ENCODE assay signal across 9 cellular contexts in genomic region chr7:26155531-26156375, GRCh38. TPM values are rescaled to one million over a fixed set of nuclear protein-coding genes. Genes with fewer than 3 reads are reported as not detected.
DNase-seq lines count a peak whose midpoint lies in the region; ATAC-seq, FAIRE-seq and TF ChIP-seq lines count a peak whose summit lies in the region.
"Had no signal": no experiment of that assay in that cellular context is flagged by ENCODE, and none has a peak within 500 bp of the region (broad histone marks: within the 10 kb centered on the region; RNA-seq: fewer than 3 reads in every experiment).

No MANE protein-coding gene starts in this region.

- FAIRE-seq in K562 (lab: Jason Lieb, UNC), result no peak
- no peak for FAIRE-seq in frontal cortex (lab: Jason Lieb, UNC)

- peak overlapping the region in 1 of 2 experiments; percentile 46; a peak in 1 of 4 replicates for H3K9ac ChIP-seq in K562 (ENCODE audit: insufficient read depth in 1 of 2, low read depth in 2 of 2, low read length in 2 of 2)

- H3K27me3 ChIP-seq in K562 (ENCODE audit: control insufficient read depth in 2 of 2, insufficient read depth in 2 of 2, low read length in 2 of 2) (no peaks in the 10 kb centered on the region), osteoblast (ENCODE audit: insufficient read depth, low read length) (peaks cover 19% of the 10 kb centered on the region)

- H3K4me3 ChIP-seq in K562, result no peak overlapping the region
- peak overlapping the region; percentile 45 for H3K4me3 ChIP-seq in osteoblast (ENCODE audit: insufficient read depth, low read length)

- TF ChIP-seq EP300 in K562 (IDR thresholded peaks at IDR 0.05; ENCODE audit: low read length), result no peak

- CTCF ChIA-PET in K562 (lab: Yijun Ruan, JAX; ENCODE audit: low intra/inter-chr PET ratio), result no interaction called here

- intact Hi-C loops in K562 (cut with micrococcal nuclease), result no loop called here

- TF ChIP-seq RAD21 in K562 (CRISPR knock-in tag; conservative IDR thresholded peaks at IDR 0.05 in 1 of 2, IDR thresholded peaks at IDR 0.05 in 1 of 2), result no peak

- POLR2A ChIA-PET in K562 (lab: Yijun Ruan, JAX), result interaction anchor here (0.6 to 5.7 kb wide), 14 partner anchors 11 to 339 kb away, joined by 3 to 27 read pairs (median 4); partner anchors contain the start of gene CBX3

- H3K27ac ChIP-seq in K562 (ENCODE audit: extremely low read depth, low read depth, low read length), result peak overlapping the region; percentile 41; the same call in 2 of the 3 replicates
- H3K27ac ChIP-seq in osteoblast (ENCODE audit: low read depth, low read length), result peak overlapping the region; percentile 49

- ATAC-seq in K562, result no peak
- ATAC-seq in HG03469 (IDR thresholded peaks at IDR 0.05; ENCODE audit: unreplicated experiment), result no peak

- peak overlapping the region; percentile 70 for H3K4me2 ChIP-seq in K562 (ENCODE audit: insufficient read depth, low read length)
- peak overlapping the region; percentile 73 for H3K4me2 ChIP-seq in osteoblast (ENCODE audit: insufficient read depth, low read length)

- H4K20me1 ChIP-seq in K562 (replicated peaks; ENCODE audit: control insufficient read depth, insufficient read depth, low read length) (peaks cover 11% of the 10 kb centered on the region; the same call in 1 of the 2 replicates), osteoblast (ENCODE audit: insufficient read depth, low read length) (no peaks in the 10 kb centered on the region)

- BruUV-seq in K562 (replicated peaks; lab: Mats Ljungman, UMichigan), result no TSS peak

- H3K9me3 ChIP-seq in K562 (replicated peaks; ENCODE audit: control insufficient read depth, insufficient read depth, low read depth, low read length) (no peaks in the 10 kb centered on the region), osteoblast (ENCODE audit: low read depth, low read length) (no peaks in the 10 kb centered on the region)

- 28% methylated on average over 8 of the region's 8 CpGs for WGBS in K562 (ENCODE audit: insufficient coverage, low coverage, missing lambda C conversion rate)

- peak; percentile 53 for DNase-seq in ELF-1 (ENCODE audit: low read depth, low spot score)
- DNase-seq in NCI-H187 treated with DMSO at 0.1 percent for 48 hours (lab: John Stamatoyannopoulos, UW), result peak; percentile 80
- no peak for DNase-seq in K562 (ENCODE audit: extremely low read depth in 1 of 4, low spot score in 3 of 4)
- peak; percentile 69 for DNase-seq in osteoblast (ENCODE audit: insufficient read length, low spot score, missing footprints)
- no peak for DNase-seq in erythroblast (lab: John Stamatoyannopoulos, UW)
- no peak for DNase-seq in frontal cortex (ENCODE audit: low spot score in 2 of 2)
- DNase-seq in iPS-NIHi7 (ENCODE audit: extremely low spot score), result no peak
- DNase-seq: aorta had no signal

- H3K79me2 ChIP-seq in K562 (ENCODE audit: control insufficient read depth, insufficient read depth, low read length) (peaks cover 77% of the 10 kb centered on the region), osteoblast (ENCODE audit: insufficient read depth, low read length) (no peaks in the 10 kb centered on the region)

- H3K9me1 ChIP-seq in K562 (ENCODE audit: control insufficient read depth, insufficient read depth, low read length), result no peaks in the 10 kb centered on the region

- in situ Hi-C loops in K562 (cut with MboI), result no loop called here

- H2AFZ ChIP-seq in K562 (ENCODE audit: low read depth, low read length) (no peak overlapping the region), osteoblast (ENCODE audit: low read length) (no peak overlapping the region)

- no peak for TF ChIP-seq POLR2A in K562 (conservative IDR thresholded peaks at IDR 0.05)
- TF ChIP-seq POLR2A in erythroblast (IDR thresholded peaks at IDR 0.05; ENCODE audit: low read length), result no peak

- no peak for TF ChIP-seq CTCF in K562 (IDR thresholded peaks at IDR 0.05 in 2 of 3, conservative IDR thresholded peaks at IDR 0.05 in 1 of 3; ENCODE audit: insufficient read depth in 2 of 3, low read depth in 1 of 3, low read length in 3 of 3)
- no peak for TF ChIP-seq CTCF in osteoblast (IDR thresholded peaks at IDR 0.05; ENCODE audit: extremely low read depth, low read depth, low read length)

- H3K4me1 ChIP-seq in K562 (replicated peaks in 1 of 2; ENCODE audit: control insufficient read depth in 2 of 2, insufficient read depth in 2 of 2, low read length in 2 of 2) (peaks cover 32 to 50% of the 10 kb centered on the region in 2 experiments), osteoblast (ENCODE audit: insufficient read depth, low read length) (peaks cover 17% of the 10 kb centered on the region)

- no peaks in the 10 kb centered on the region; the same call in 2 of the 3 replicates for H3K36me3 ChIP-seq in K562 (ENCODE audit: control insufficient read depth, insufficient read depth, low read length)
- no peaks in the 10 kb centered on the region for H3K36me3 ChIP-seq in osteoblast (ENCODE audit: insufficient read depth, low read length)

RNA-seq across cellular contexts. Expression of gene NFE2L3, which starts 3.8 kb away (rescaled TPM):
- total RNA-seq in K562 (2011; cell fraction: chromatin; rRNA removed; ENCODE audit: low replicate concordance), result 6.9 and 15.2 TPM in 2 replicates
- total RNA-seq in K562 (2011; cell fraction: nucleolus; rRNA removed), result 7.7 and 8.9 TPM in 2 replicates
- total RNA-seq in K562 (2011; cell fraction: nucleoplasm; rRNA removed), result 12.5 and 15.0 TPM in 2 replicates
- total RNA-seq in K562 (2014; rRNA removed), result 9.1 and 14.1 TPM in 2 replicates
- 16.2 and 17.0 TPM in 2 replicates for total RNA-seq in K562 (2014; rRNA removed; fragmentation: Illumina TruSeq; extraction: Trizol)
- total RNA-seq in K562 (2015; rRNA removed; fragmentation: Illumina TruSeq; extraction: Trizol), result 14.3 and 15.2 TPM in 2 replicates
- 11.8 and 12.2 TPM in 2 replicates for total RNA-seq in K562 (2021)
- polyA plus RNA-seq in K562 (2011; rRNA removed), result 12.4 and 13.7 TPM in 2 replicates
- 4.6 and 7.2 TPM in 2 replicates for polyA plus RNA-seq in K562 (2011; cell fraction: cytosol; rRNA removed)
- 3.7 and 7.1 TPM in 2 replicates for polyA plus RNA-seq in K562 (2011; cell fraction: nucleus; rRNA removed)
- polyA plus RNA-seq in K562 (2012), result 7.3 and 11.7 TPM in 2 replicates
- 14.4 and 16.9 TPM in 2 replicates for polyA plus RNA-seq in K562 (2014; fragmentation: Illumina TruSeq; extraction: Trizol)
- polyA plus RNA-seq in K562 (2014; fragmentation: Nextera tagmentation; extraction: Ambion mirVana), result 1 to 10 TPM; 2.9 to 4.8 TPM
- 9.5 and 10.7 TPM in 2 replicates for polyA plus RNA-seq in K562 (2014; rRNA removed)
- polyA minus RNA-seq in K562 (2011; rRNA and poly(A)+ RNA removed), result 14.4 and 20.7 TPM in 2 replicates
- 3.3 and 5.5 TPM in 2 replicates for polyA minus RNA-seq in K562 (2011; cell fraction: cytosol; rRNA and poly(A)+ RNA removed)
- 4.0 and 13.1 TPM in 2 replicates for polyA minus RNA-seq in K562 (2011; cell fraction: nucleus; rRNA and poly(A)+ RNA removed)
- total RNA-seq in osteoblast, result 0.59 and 1.4 TPM in 2 replicates
- total RNA-seq in frontal cortex, result 9.8 TPM

RNA-seq across cellular contexts. Expression of gene HNRNPA2B1, which starts 44.8 kb away (rescaled TPM):
- 193 and 905 TPM in 2 replicates for total RNA-seq in K562 (2011; cell fraction: chromatin; rRNA removed; ENCODE audit: low replicate concordance)
- total RNA-seq in K562 (2011; cell fraction: nucleolus; rRNA removed), result 107 and 139 TPM in 2 replicates
- 296 and 406 TPM in 2 replicates for total RNA-seq in K562 (2011; cell fraction: nucleoplasm; rRNA removed)
- total RNA-seq in K562 (2014; rRNA removed), result 604 and 630 TPM in 2 replicates
- 728 and 855 TPM in 2 replicates for total RNA-seq in K562 (2014; rRNA removed; fragmentation: Illumina TruSeq; extraction: Trizol)
- total RNA-seq in K562 (2015; rRNA removed; fragmentation: Illumina TruSeq; extraction: Trizol), result 730 and 803 TPM in 2 replicates
- total RNA-seq in K562 (2021), result 707 and 876 TPM in 2 replicates
- polyA plus RNA-seq in K562 (2011; rRNA removed), result 466 and 782 TPM in 2 replicates
- 112 and 259 TPM in 2 replicates for polyA plus RNA-seq in K562 (2011; cell fraction: cytosol; rRNA removed)
- 299 and 394 TPM in 2 replicates for polyA plus RNA-seq in K562 (2011; cell fraction: nucleus; rRNA removed)
- 752 and 1,692 TPM in 2 replicates for polyA plus RNA-seq in K562 (2012)
- 1,478 and 1,489 TPM in 2 replicates for polyA plus RNA-seq in K562 (2014; fragmentation: Illumina TruSeq; extraction: Trizol)
- polyA plus RNA-seq in K562 (2014; fragmentation: Nextera tagmentation; extraction: Ambion mirVana), result 1,000 to 10,000 TPM in 1 of 2 experiments, 100 to 1,000 TPM in 1; 865 to 1,390 TPM
- polyA plus RNA-seq in K562 (2014; rRNA removed), result 1,850 and 1,989 TPM in 2 replicates
- 654 and 757 TPM in 2 replicates for polyA minus RNA-seq in K562 (2011; rRNA and poly(A)+ RNA removed)
- 230 and 283 TPM in 2 replicates for polyA minus RNA-seq in K562 (2011; cell fraction: cytosol; rRNA and poly(A)+ RNA removed)
- polyA minus RNA-seq in K562 (2011; cell fraction: nucleus; rRNA and poly(A)+ RNA removed), result 153 and 242 TPM in 2 replicates
- 82.9 and 83.1 TPM in 2 replicates for total RNA-seq in osteoblast
- total RNA-seq in frontal cortex, result 135 TPM

RNA-seq across cellular contexts. Expression of gene CBX3, which starts 45.8 kb away (rescaled TPM):
- total RNA-seq in K562 (2011; cell fraction: chromatin; rRNA removed; ENCODE audit: low replicate concordance), result 99.0 and 229 TPM in 2 replicates
- 91.9 and 108 TPM in 2 replicates for total RNA-seq in K562 (2011; cell fraction: nucleolus; rRNA removed)
- total RNA-seq in K562 (2011; cell fraction: nucleoplasm; rRNA removed), result 152 and 198 TPM in 2 replicates
- total RNA-seq in K562 (2014; rRNA removed) (210 and 244 TPM in 2 replicates), K562 (2014; rRNA removed; fragmentation: Illumina TruSeq; extraction: Trizol) (413 and 480 TPM in 2 replicates), K562 (2015; rRNA removed; fragmentation: Illumina TruSeq; extraction: Trizol) (337 and 363 TPM in 2 replicates), K562 (2021) (253 and 256 TPM in 2 replicates), osteoblast (136 and 142 TPM in 2 replicates), frontal cortex (183 TPM)
- polyA plus RNA-seq in K562 (2011; rRNA removed) (293 and 364 TPM in 2 replicates), K562 (2014; fragmentation: Illumina TruSeq; extraction: Trizol) (310 and 328 TPM in 2 replicates), K562 (2014; fragmentation: Nextera tagmentation; extraction: Ambion mirVana) (100 to 1,000 TPM; 198 to 245 TPM), K562 (2014; rRNA removed) (389 and 408 TPM in 2 replicates)
- 75.2 and 113 TPM in 2 replicates for polyA plus RNA-seq in K562 (2011; cell fraction: cytosol; rRNA removed)
- 155 and 212 TPM in 2 replicates for polyA plus RNA-seq in K562 (2011; cell fraction: nucleus; rRNA removed)
- polyA plus RNA-seq in K562 (2012), result 208 and 278 TPM in 2 replicates
- 124 and 155 TPM in 2 replicates for polyA minus RNA-seq in K562 (2011; rRNA and poly(A)+ RNA removed)
- 51.7 and 53.1 TPM in 2 replicates for polyA minus RNA-seq in K562 (2011; cell fraction: cytosol; rRNA and poly(A)+ RNA removed)
- polyA minus RNA-seq in K562 (2011; cell fraction: nucleus; rRNA and poly(A)+ RNA removed), result 135 and 212 TPM in 2 replicates

Comparison
In these comparisons a context has a peak if more than half of its experiments do, and no peak if none do; other contexts are left out.
1. DNase-seq: peak in ELF-1 (single experiment), NCI-H187 treated with DMSO at 0.1 percent for 48 hours (single experiment) and osteoblast (single experiment); none in K562 (0 of 4), erythroblast (0 of 2), frontal cortex (0 of 2) and iPS-NIHi7 (single experiment).